19 cellular contexts compared by ENCODE assay signal in the genomic region with DNA sequence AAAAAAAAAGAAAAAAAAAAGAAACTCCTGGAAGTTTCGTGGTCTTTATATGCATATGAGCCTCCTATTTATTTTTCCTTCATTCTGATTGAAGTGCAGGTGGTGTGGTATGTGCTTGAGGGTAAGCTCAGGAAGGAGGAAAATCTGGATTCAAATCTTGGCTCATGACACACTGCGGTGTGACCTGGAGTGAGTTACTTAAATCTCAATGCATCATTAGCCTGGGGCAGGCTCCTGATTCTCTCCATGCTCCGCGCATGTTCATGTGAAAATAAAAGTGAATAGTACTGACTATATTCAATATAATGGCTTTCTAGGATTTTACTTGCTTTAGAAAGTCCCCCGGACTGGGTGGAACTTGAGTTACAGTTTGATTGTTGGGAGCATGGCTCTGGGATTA. TPM values are rescaled to one million over a fixed set of nuclear protein-coding genes. Genes with fewer than 3 reads are reported as not detected.
DNase-seq lines count a peak whose midpoint lies in the region; ATAC-seq and TF ChIP-seq lines count a peak whose summit lies in the region.
"Had no signal": no experiment of that assay in that cellular context is flagged by ENCODE, and none has a peak within 500 bp of the region (broad histone marks: within the 10 kb centered on the region; RNA-seq: fewer than 3 reads in every experiment).

No MANE protein-coding gene starts in this region.

- WGBS in mammary epithelial cell (ENCODE audit: low coverage, missing lambda C conversion rate) = 36% methylated on average over 5 of the region's 5 CpGs

- ATAC-seq in esophagus mucosa (peak; percentile 68), left colon (no peak)
- ATAC-seq: A549; CD8-positive, alpha-beta T cell; GM12878 had no signal

- no peak overlapping the region for H3K27ac ChIP-seq in mammary epithelial cell (ENCODE audit: insufficient read depth, low read depth, low read length)
- H3K27ac ChIP-seq in breast epithelium = no peak overlapping the region
- H3K27ac ChIP-seq: 22Rv1; A549; BLaER1 treated with 17β-estradiol and CSF1 and Interleukin-3, amounts not matched to agents 10 nM and 100 nM; C4-2B had no signal

- DNase-seq in mammary epithelial cell = peak; percentile 55
- no peak for DNase-seq in breast epithelium (ENCODE audit: low spot score in 2 of 2)
- peak; percentile 68 for DNase-seq in SK-MEL-5 (ENCODE audit: low read depth, low spot score)
- peak; percentile 72 for DNase-seq in foreskin melanocyte
- no peak for DNase-seq in NCI-H510A (lab: John Stamatoyannopoulos, UW)
- DNase-seq in left colon = no peak
- DNase-seq in effector CD4-positive, alpha-beta T cell = no peak
- DNase-seq: AML-193; Caco-2; Calu3; CD4-positive, alpha-beta T cell; CD8-positive, alpha-beta T cell; DMS79 treated with DMSO at 0.1 percent for 48 hours had no signal

- H3K4me1 ChIP-seq in mammary epithelial cell (ENCODE audit: insufficient read depth, low read length) = no peaks in the 10 kb centered on the region
- no peaks in the 10 kb centered on the region for H3K4me1 ChIP-seq in breast epithelium
- H3K4me1 ChIP-seq: A549 had no signal

- TF ChIP-seq POLR2A in breast epithelium (IDR thresholded peaks at IDR 0.05) = no peak

- no TSS peak for BruUV-seq in mammary epithelial cell (replicated peaks; lab: Mats Ljungman, UMichigan)

- no peaks in the 10 kb centered on the region for H3K27me3 ChIP-seq in mammary epithelial cell (ENCODE audit: insufficient read depth, low read length)
- no peaks in the 10 kb centered on the region for H3K27me3 ChIP-seq in breast epithelium
- H3K27me3 ChIP-seq: BLaER1 treated with 17β-estradiol and CSF1 and Interleukin-3, amounts not matched to agents 10 nM and 100 nM had no signal

- H3K9me3 ChIP-seq in mammary epithelial cell (replicated peaks; ENCODE audit: insufficient read depth, low read length) (no peaks in the 10 kb centered on the region), breast epithelium (no peaks in the 10 kb centered on the region)
- H3K9me3 ChIP-seq: A549, Caco-2 had no signal

- CTCF ChIA-PET in mammary epithelial cell (lab: Charles Lee; ENCODE audit: low non-redundant PET) = no interaction called here

- no peaks in the 10 kb centered on the region for H4K20me1 ChIP-seq in mammary epithelial cell (ENCODE audit: insufficient read depth, low read length)
- H4K20me1 ChIP-seq: BLaER1 treated with 17β-estradiol and CSF1 and Interleukin-3, amounts not matched to agents 10 nM and 100 nM had no signal

- intact Hi-C loops in mammary epithelial cell (cut with micrococcal nuclease) (no loop called here), breast epithelium (cut with DNase I; ENCODE audit: low total_unique reads) (no loop called here), left colon (cut with DNase I, micrococcal nuclease) (no loop called here)

- TF ChIP-seq CTCF in mammary epithelial cell (conservative IDR thresholded peaks at IDR 0.05 in 1 of 2, IDR thresholded peaks at IDR 0.05 in 1 of 2; ENCODE audit: extremely low read depth in 1 of 2, insufficient read depth in 1 of 2, low read depth in 1 of 2, low read length in 2 of 2) (no peak), breast epithelium (IDR thresholded peaks at IDR 0.05) (no peak)

- H3K9ac ChIP-seq in mammary epithelial cell (ENCODE audit: insufficient read depth, low read length) = no peak overlapping the region
- H3K9ac ChIP-seq: BLaER1 treated with 17β-estradiol and CSF1 and Interleukin-3, amounts not matched to agents 10 nM and 100 nM had no signal

- in situ Hi-C loops in mammary epithelial cell (cut with MboI; ENCODE audit: low sequenced_read_pairs in 2 of 2) = no loop called here
- in situ Hi-C loops in SK-MEL-5 (cut with HindIII; ENCODE audit: low pct_unique_long_range_greater_than_20kb, low sequenced_read_pairs) = no loop called here

- H2AFZ ChIP-seq in mammary epithelial cell (ENCODE audit: low read depth, low read length) = no peak overlapping the region

- H3K4me2 ChIP-seq in mammary epithelial cell (ENCODE audit: insufficient read depth, low read depth, low read length) = no peak overlapping the region
- H3K4me2 ChIP-seq: A549 had no signal

- H3K4me3 ChIP-seq in mammary epithelial cell (replicated peaks in 1 of 3; ENCODE audit: insufficient read depth in 1 of 3, low read depth in 2 of 3, low read length in 3 of 3) (no peak overlapping the region), breast epithelium (no peak overlapping the region)
- H3K4me3 ChIP-seq: A549; BLaER1 treated with 17β-estradiol and CSF1 and Interleukin-3, amounts not matched to agents 10 nM and 100 nM; GM12878 had no signal

- no peaks in the 10 kb centered on the region for H3K36me3 ChIP-seq in mammary epithelial cell (ENCODE audit: insufficient read depth, low read length)
- no peaks in the 10 kb centered on the region for H3K36me3 ChIP-seq in breast epithelium
- H3K36me3 ChIP-seq: BLaER1 treated with 17β-estradiol and CSF1 and Interleukin-3, amounts not matched to agents 10 nM and 100 nM had no signal

- no peaks in the 10 kb centered on the region for H3K79me2 ChIP-seq in mammary epithelial cell (ENCODE audit: insufficient read depth, low read length)

- dilution Hi-C loops in mammary epithelial cell (cut with HindIII; ENCODE audit: low sequenced_read_pairs) = no loop called here

RNA-seq across cellular contexts. Expression of a gene that starts 35.6 kb away (rescaled TPM):
- total RNA-seq in mammary epithelial cell (100 to 1,000 TPM in 1 of 2 donors, 10 to 100 TPM in 1; 28.5 to 106 TPM), breast epithelium (10 to 100 TPM; 12.5 to 17.7 (median 13.8) TPM), esophagus mucosa (74.7 TPM), left colon (10 to 100 TPM in 1 of 2 donors, 1 to 10 TPM in 1; 6.8 to 30.8 TPM)
- 381 TPM for polyA plus RNA-seq in mammary epithelial cell
- polyA minus RNA-seq in mammary epithelial cell = 53.7 TPM
- 238 and 294 TPM in 2 replicates for total RNA-seq in SK-MEL-5 (2014; rRNA removed; shearing (Covaris generic))
- polyA plus RNA-seq in SK-MEL-5 (2015; cell fraction: cytosol; rRNA removed) = 277 and 486 TPM in 2 replicates
- polyA plus RNA-seq in SK-MEL-5 (2015; cell fraction: nucleus; rRNA removed) = 132 and 221 TPM in 2 replicates

RNA-seq across cellular contexts. Expression of a gene that starts 38.4 kb away (rescaled TPM):
- total RNA-seq in mammary epithelial cell (10 to 100 TPM; 38.3 to 38.7 TPM), breast epithelium (10 to 100 TPM; 77.0 to 88.3 (median 86.3) TPM), esophagus mucosa (23.8 TPM), left colon (10 to 100 TPM; 35.5 to 50.7 TPM)
- polyA plus RNA-seq in mammary epithelial cell = 21.4 TPM
- polyA minus RNA-seq in mammary epithelial cell = 34.9 TPM
- 66.9 and 70.7 TPM in 2 replicates for total RNA-seq in SK-MEL-5 (2014; rRNA removed; shearing (Covaris generic))
- 59.7 and 70.1 TPM in 2 replicates for polyA plus RNA-seq in SK-MEL-5 (2015; cell fraction: cytosol; rRNA removed)
- 32.4 and 33.6 TPM in 2 replicates for polyA plus RNA-seq in SK-MEL-5 (2015; cell fraction: nucleus; rRNA removed)

RNA-seq across cellular contexts. Expression of a gene that starts 57.4 kb away (rescaled TPM):
- total RNA-seq in mammary epithelial cell (1 to 10 TPM; 1.6 to 2.8 TPM), breast epithelium (1 to 10 TPM; 2.7 to 5.6 (median 5.6) TPM), esophagus mucosa (0.76 TPM), left colon (1 to 10 TPM; 1.3 to 1.8 TPM)
- polyA plus RNA-seq in mammary epithelial cell = 1.3 TPM
- not detected for polyA minus RNA-seq in mammary epithelial cell
- 7.7 and 8.1 TPM in 2 replicates for total RNA-seq in SK-MEL-5 (2014; rRNA removed; shearing (Covaris generic))
- 2.9 and 5.1 TPM in 2 replicates for polyA plus RNA-seq in SK-MEL-5 (2015; cell fraction: cytosol; rRNA removed)
- 9.9 and 14.7 TPM in 2 replicates for polyA plus RNA-seq in SK-MEL-5 (2015; cell fraction: nucleus; rRNA removed)

Comparison
In these comparisons a context has a peak if more than half of its experiments do, and no peak if none do; other contexts are left out.
1. DNase-seq: peak in mammary epithelial cell (single experiment), SK-MEL-5 (single experiment) and foreskin melanocyte (single experiment); none in breast epithelium (0 of 2), NCI-H510A (single experiment), left colon (0 of 2) and effector CD4-positive, alpha-beta T cell (single experiment).